1 cellular context compared by ENCODE assay signal in genomic region chr20:50728486-50728980, GRCh38.
TF ChIP-seq lines count a peak whose summit lies in the region.

No MANE protein-coding gene starts in this region.

TF ChIP-seq in H1, 55 proteins besides CTCF, POLR2A, EP300 and RAD21:
- TF ChIP-seq CBX8 (IDR thresholded peaks at IDR 0.05; ENCODE audit: borderline replicate concordance, low read depth, low read length): no peak
- TF ChIP-seq PHF8 (conservative IDR thresholded peaks at IDR 0.05; ENCODE audit: low read depth, low read length): no peak
- TF ChIP-seq ATF2 (IDR thresholded peaks at IDR 0.05; ENCODE audit: low read length): no peak
- TF ChIP-seq BACH1 (IDR thresholded peaks at IDR 0.05; ENCODE audit: low read length): no peak
- TF ChIP-seq CHD7 (IDR thresholded peaks at IDR 0.05; ENCODE audit: insufficient replicate concordance, low read length): no peak
- no peak for TF ChIP-seq RXRA (IDR thresholded peaks at IDR 0.05; ENCODE audit: insufficient read depth, low read depth, low read length)
- no peak for TF ChIP-seq CTBP2 (IDR thresholded peaks at IDR 0.05; ENCODE audit: borderline replicate concordance, insufficient read depth, insufficient read length, low read length)
- no peak for TF ChIP-seq ATF3 (IDR thresholded peaks at IDR 0.05; ENCODE audit: insufficient read depth, low read depth, low read length)
- TF ChIP-seq TAF7 (optimal IDR thresholded peaks at IDR 0.05; ENCODE audit: borderline replicate concordance, low read depth, low read length): no peak
- TF ChIP-seq RBBP5 (IDR thresholded peaks at IDR 0.05; ENCODE audit: borderline replicate concordance, low read depth, low read length): no peak
- no peak for TF ChIP-seq NRF1 (IDR thresholded peaks at IDR 0.05; ENCODE audit: low read depth, low read length)
- no peak for TF ChIP-seq KDM1A (IDR thresholded peaks at IDR 0.05; ENCODE audit: borderline replicate concordance, low read length)
TF ChIP-seq in H1: peak in this region for 0.
